ENCODE assay signal across 34 cellular contexts in the genomic region with DNA sequence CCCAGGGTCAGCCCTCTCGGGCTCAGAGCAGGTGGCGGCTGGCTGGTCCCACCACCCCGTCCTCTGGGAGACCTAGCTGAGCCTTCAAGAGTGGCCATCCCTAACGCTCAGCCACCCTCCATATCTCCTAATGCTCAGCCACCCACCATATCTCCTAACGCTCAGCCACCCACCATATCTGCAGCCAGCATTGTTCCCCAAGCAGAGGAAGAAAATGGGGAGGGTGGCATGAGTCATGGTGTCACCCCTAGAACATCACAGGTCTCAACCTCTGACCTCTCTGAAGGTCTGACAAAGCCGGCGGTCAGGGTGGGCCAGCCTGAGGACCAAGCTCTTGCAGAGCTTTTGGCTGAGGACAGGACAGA. TPM values are rescaled to one million over a fixed set of nuclear protein-coding genes. Genes with fewer than 3 reads are reported as not detected.
"Had no signal": no experiment of that assay in that cellular context is flagged by ENCODE, and none has a peak within 500 bp of the region (broad histone marks: within the 10 kb centered on the region; RNA-seq: fewer than 3 reads in every experiment).

No MANE protein-coding gene starts in this region.

- H3K79me2 ChIP-seq: hepatocyte had no signal

- H3K4me2 ChIP-seq: hepatocyte, neural progenitor cell had no signal

- H3K9me3 ChIP-seq: esophagus squamous epithelium, heart left ventricle, mucosa of descending colon, prostate gland, sigmoid colon, stomach, thyroid gland, vagina had no signal

- FAIRE-seq: endothelial cell of umbilical vein, frontal cortex, kidney had no signal

- DNase-seq: dermis blood vessel endothelial cell; effector memory CD4-positive, alpha-beta T cell; esophagus squamous epithelium; heart left ventricle; kidney; mucosa of descending colon; naive thymus-derived CD4-positive, alpha-beta T cell; nucleus accumbens; sigmoid colon; stimulated activated CD4-positive, alpha-beta T cell treated with anti-CD3 and anti-CD28 coated beads, Interleukin-2, amount 100 ng/mL, for 24 hours; stimulated activated CD4-positive, alpha-beta T cell treated with anti-CD3 and anti-CD28 coated beads, Interleukin-4, amount 100 ng/mL, for 24 hours; stimulated activated naive CD4-positive, alpha-beta T cell treated with Interleukin-2 at 50 U/mL for 16 hours; stomach; thyroid gland; trophoblast cell had no signal

- H2AFZ ChIP-seq: hepatocyte, neural progenitor cell had no signal

- ATAC-seq: heart left ventricle; left lobe of liver; mucosa of descending colon; naive thymus-derived CD4-positive, alpha-beta T cell; right cardiac atrium; stimulated activated effector memory CD8-positive, alpha-beta T cell treated with anti-CD3 and anti-CD28 coated beads, Interleukin-12 subunit alpha, Interleukin-12 subunit beta, amount 100 ng/mL, for 72 hours had no signal

- H3K4me3 ChIP-seq: coronary artery, esophagus squamous epithelium, heart left ventricle, hepatocyte, lung, mucosa of descending colon, neural progenitor cell, prostate gland, sigmoid colon, stomach, thyroid gland, vagina had no signal

- H3K4me1 ChIP-seq: prostate gland had no signal

- H3K27ac ChIP-seq: coronary artery, esophagus squamous epithelium, heart left ventricle, hepatocyte, neural progenitor cell, prostate gland, sigmoid colon, stomach, thyroid gland, vagina had no signal

- H3K9ac ChIP-seq: neural progenitor cell had no signal

- H3K36me3 ChIP-seq: esophagus squamous epithelium, heart left ventricle, neural progenitor cell, prostate gland, sigmoid colon, stomach, thyroid gland, vagina had no signal

RNA-seq across cellular contexts. Expression of a gene that starts 14.7 kb away (rescaled TPM):
- total RNA-seq: dermis blood vessel endothelial cell, endothelial cell of umbilical vein, epithelial cell of proximal tubule, esophagus squamous epithelium, frontal cortex, glomerular endothelial cell, heart left ventricle, hepatocyte, kidney, left lobe of liver, liver, lung, mesothelial cell of epicardium, mucosa of descending colon, osteocyte, right cardiac atrium, sigmoid colon, skeletal muscle tissue, stomach, subcutaneous adipose tissue, thyroid gland, ureter, vagina had no signal
- polyA plus RNA-seq: endothelial cell of umbilical vein; heart left ventricle; hepatocyte; liver; lung; naive thymus-derived CD4-positive, alpha-beta T cell; right cardiac atrium; sigmoid colon; stomach had no signal
